Comparison of ENCODE assay signal across 10 cellular contexts in genomic region chr12:122982494-122982850, GRCh38. TPM values are rescaled to one million over a fixed set of nuclear protein-coding genes. Genes with fewer than 3 reads are reported as not detected.
DNase-seq lines count a peak whose midpoint lies in the region; ATAC-seq lines count a peak whose summit lies in the region.
"Had no signal": no experiment of that assay in that cellular context is flagged by ENCODE, and none has a peak within 500 bp of the region (broad histone marks: within the 10 kb centered on the region; RNA-seq: fewer than 3 reads in every experiment).

No MANE protein-coding gene starts in this region.

- no peaks in the 10 kb centered on the region for H3K9me3 Mint-ChIP-seq in activated naive CD8-positive, alpha-beta T cell treated with anti-CD3 and anti-CD28 coated beads, Interleukin-2, amount 10 ng/mL, durations not matched to agents 7 days and 5 days

- peaks cover 26% of the 10 kb centered on the region for H3K79me1 ChIP-seq in mesenchymal stem cell (replicated peaks; ENCODE audit: low read length, poor library complexity, severe bottlenecking)

- no peaks in the 10 kb centered on the region for H3K27me3 Mint-ChIP-seq in activated naive CD8-positive, alpha-beta T cell treated with anti-CD3 and anti-CD28 coated beads, Interleukin-2, amount 10 ng/mL, durations not matched to agents 7 days and 5 days

- ATAC-seq in right cardiac atrium (no peak), Right ventricle myocardium superior (ENCODE audit: poor library complexity) (no peak), HG02623 (IDR thresholded peaks at IDR 0.05; ENCODE audit: unreplicated experiment) (no peak), HG02885 (IDR thresholded peaks at IDR 0.05; ENCODE audit: poor library complexity, unreplicated experiment) (no peak)
- ATAC-seq in activated naive CD8-positive, alpha-beta T cell treated with anti-CD3 and anti-CD28 coated beads, Interleukin-2, amount 10 ng/mL, durations not matched to agents 7 days and 5 days (ENCODE audit: low read depth): no peak

- H2AFZ ChIP-seq in mesenchymal stem cell (ENCODE audit: low read depth, low read length): no peak overlapping the region

- intact Hi-C loops in right cardiac atrium (cut with DNase I): loop anchor here in 3 of 4 donors (5.0 to 10.0 kb wide), 3 partner anchors 165 to 260 kb away; partner anchors contain the start of genes MPHOSPH9 (in 1 of the 3) and MTRFR (in 1 of the 3)
- intact Hi-C loops in Right ventricle myocardium superior (cut with DNase I): no loop called here

- H3K4me2 ChIP-seq in mesenchymal stem cell (ENCODE audit: low read length, poor library complexity, severe bottlenecking): peak overlapping the region; percentile 81

- H3K27me3 ChIP-seq in right cardiac atrium (ENCODE audit: control insufficient read depth, insufficient read depth): no peaks in the 10 kb centered on the region
- H3K27me3 ChIP-seq in mesenchymal stem cell (ENCODE audit: control insufficient read depth in 1 of 2, insufficient read depth in 1 of 2, low read length in 2 of 2): no peaks in the 10 kb centered on the region

- H2AK5ac ChIP-seq in mesenchymal stem cell (ENCODE audit: low read length, severe bottlenecking): no peak overlapping the region

- H4K91ac ChIP-seq in mesenchymal stem cell (ENCODE audit: low read length): no peak overlapping the region

- H3K9me3 ChIP-seq in right cardiac atrium (ENCODE audit: control insufficient read depth, low read length) (no peaks in the 10 kb centered on the region), mesenchymal stem cell (ENCODE audit: control insufficient read depth, low read length) (no peaks in the 10 kb centered on the region)

- peaks cover 34% of the 10 kb centered on the region for H3K4me1 Mint-ChIP-seq in activated naive CD8-positive, alpha-beta T cell treated with anti-CD3 and anti-CD28 coated beads, Interleukin-2, amount 10 ng/mL, durations not matched to agents 7 days and 5 days

- H3K18ac ChIP-seq in mesenchymal stem cell (ENCODE audit: low read depth in 1 of 2, low read length in 2 of 2): no peak overlapping the region

- H2BK12ac ChIP-seq in mesenchymal stem cell (ENCODE audit: low read length in 2 of 2): peak overlapping the region in 1 of 2 experiments; percentile 24

- H3K4ac ChIP-seq in mesenchymal stem cell (ENCODE audit: low read depth in 1 of 2, low read length in 2 of 2): no peak overlapping the region

- peak overlapping the region; percentile 19 for H4K8ac ChIP-seq in mesenchymal stem cell (ENCODE audit: low read length)

- DNase-seq in right cardiac atrium: peak; percentile 16 to 68 (median 57)
- no peak for DNase-seq in Right ventricle myocardium superior
- no peak for DNase-seq in activated naive CD8-positive, alpha-beta T cell treated with anti-CD3 and anti-CD28 coated beads, Interleukin-2, amount 10 ng/mL, durations not matched to agents 7 days and 5 days
- DNase-seq in mesenchymal stem cell: no peak
- DNase-seq in Ammon's horn (ENCODE audit: low spot score): no peak
- DNase-seq in NCI-H2227 treated with DMSO at 0.1 percent for 48 hours (lab: John Stamatoyannopoulos, UW): no peak
- DNase-seq: erythroblast; stimulated activated CD4-positive, alpha-beta T cell treated with anti-CD3 and anti-CD28 coated beads, Interleukin-2, amount 100 ng/mL, for 48 hours had no signal

- H3K36me3 ChIP-seq in mesenchymal stem cell (ENCODE audit: control insufficient read depth in 1 of 2, insufficient read depth in 2 of 2, low read depth in 1 of 2, low read length in 2 of 2): peaks cover 32 to 69% of the 10 kb centered on the region in 2 experiments

- peaks cover 7% of the 10 kb centered on the region for H3K36me3 Mint-ChIP-seq in activated naive CD8-positive, alpha-beta T cell treated with anti-CD3 and anti-CD28 coated beads, Interleukin-2, amount 10 ng/mL, durations not matched to agents 7 days and 5 days

- no peak overlapping the region for H2BK120ac ChIP-seq in mesenchymal stem cell (ENCODE audit: low read depth, low read length)

- H2BK15ac ChIP-seq in mesenchymal stem cell (ENCODE audit: low read depth, poor library complexity, severe bottlenecking): no peak overlapping the region

- 68% methylated on average over 11 of the region's 11 CpGs for WGBS in right cardiac atrium
- WGBS in mesenchymal stem cell: 87% methylated on average over 9 of the region's 11 CpGs

- no peak overlapping the region for H3K4me3 ChIP-seq in right cardiac atrium (ENCODE audit: low read length)
- H3K4me3 ChIP-seq in mesenchymal stem cell (ENCODE audit: insufficient read depth in 1 of 2, low read depth in 1 of 2, low read length in 2 of 2): peak overlapping the region in 1 of 2 experiments; percentile 98

- H3K4me1 ChIP-seq in right cardiac atrium (ENCODE audit: control insufficient read depth, insufficient read depth, low read length) (peaks cover 6% of the 10 kb centered on the region), mesenchymal stem cell (ENCODE audit: control insufficient read depth, insufficient read depth, low read depth, low read length) (peaks cover 54% of the 10 kb centered on the region)

- H3K23ac ChIP-seq in mesenchymal stem cell (ENCODE audit: low read length in 2 of 2): no peak overlapping the region

- H3K9ac ChIP-seq in mesenchymal stem cell (ENCODE audit: low read length): peak overlapping the region; percentile 92

- H3K27ac Mint-ChIP-seq in activated naive CD8-positive, alpha-beta T cell treated with anti-CD3 and anti-CD28 coated beads, Interleukin-2, amount 10 ng/mL, durations not matched to agents 7 days and 5 days: peak overlapping the region; percentile 84

- no peak overlapping the region for H3K14ac ChIP-seq in mesenchymal stem cell (ENCODE audit: low read length in 2 of 2)

- H2BK5ac ChIP-seq in mesenchymal stem cell (ENCODE audit: low read depth, low read length, poor library complexity, severe bottlenecking): no peak overlapping the region

- POLR2A ChIA-PET in activated naive CD8-positive, alpha-beta T cell treated with anti-CD3 and anti-CD28 coated beads, Interleukin-2, amount 10 ng/mL, durations not matched to agents 7 days and 5 days (lab: Charles Lee): interaction anchor here (1.0 to 2.6 kb wide), 3 partner anchors 13 to 250 kb away, joined by 4 to 14 read pairs (median 6); partner anchors contain the start of genes MPHOSPH9 and MTRFR

- H3K27ac ChIP-seq in right cardiac atrium (ENCODE audit: low read length) (no peak overlapping the region), mesenchymal stem cell (ENCODE audit: low read length, poor library complexity, severe bottlenecking) (no peak overlapping the region)

- peak overlapping the region; percentile 93 for H3K4me3 Mint-ChIP-seq in activated naive CD8-positive, alpha-beta T cell treated with anti-CD3 and anti-CD28 coated beads, Interleukin-2, amount 10 ng/mL, durations not matched to agents 7 days and 5 days

RNA-seq across cellular contexts. Expression of gene ARL6IP4, which starts 2.0 kb away (rescaled TPM):
- total RNA-seq in right cardiac atrium (100 to 1,000 TPM; 158 to 185 (median 168) TPM), Right ventricle myocardium superior (162 TPM)
- polyA plus RNA-seq in right cardiac atrium: 299 TPM
- total RNA-seq in activated naive CD8-positive, alpha-beta T cell treated with anti-CD3 and anti-CD28 coated beads, Interleukin-2, amount 10 ng/mL, durations not matched to agents 7 days and 5 days: 100 to 1,000 TPM; 204 to 211 TPM
- polyA plus RNA-seq in mesenchymal stem cell (2013, experiment 1 of 2): 142 TPM
- polyA plus RNA-seq in mesenchymal stem cell (2013, experiment 2 of 2): 146 TPM

RNA-seq across cellular contexts. Expression of gene OGFOD2, which starts 7.4 kb away (rescaled TPM):
- total RNA-seq in right cardiac atrium: 10 to 100 TPM in 3 of 4 donors, 1 to 10 TPM in 1; 9.6 to 17.8 (median 14.7) TPM
- polyA plus RNA-seq in right cardiac atrium: 14.6 TPM
- total RNA-seq in Right ventricle myocardium superior: 14.2 TPM
- total RNA-seq in activated naive CD8-positive, alpha-beta T cell treated with anti-CD3 and anti-CD28 coated beads, Interleukin-2, amount 10 ng/mL, durations not matched to agents 7 days and 5 days: 10 to 100 TPM; 33.8 to 35.5 TPM
- 5.8 TPM for polyA plus RNA-seq in mesenchymal stem cell (2013, experiment 1 of 2)
- polyA plus RNA-seq in mesenchymal stem cell (2013, experiment 2 of 2): 6.2 TPM

RNA-seq across cellular contexts. Expression of gene ABCB9, which starts 16.2 kb away (rescaled TPM):
- 1 to 10 TPM; 6.0 to 7.0 (median 6.7) TPM for total RNA-seq in right cardiac atrium
- polyA plus RNA-seq in right cardiac atrium: 5.2 TPM
- total RNA-seq in Right ventricle myocardium superior: 3.9 TPM
- 1 to 10 TPM; 7.0 to 9.2 TPM for total RNA-seq in activated naive CD8-positive, alpha-beta T cell treated with anti-CD3 and anti-CD28 coated beads, Interleukin-2, amount 10 ng/mL, durations not matched to agents 7 days and 5 days
- 4.3 TPM for polyA plus RNA-seq in mesenchymal stem cell (2013, experiment 1 of 2)
- polyA plus RNA-seq in mesenchymal stem cell (2013, experiment 2 of 2): 4.2 TPM

Comparison
In these comparisons a context has a peak if more than half of its experiments do, and no peak if none do; other contexts are left out.
1. DNase-seq: peak in right cardiac atrium (3 of 3); none in Right ventricle myocardium superior (single experiment), activated naive CD8-positive, alpha-beta T cell treated with anti-CD3 and anti-CD28 coated beads, Interleukin-2, amount 10 ng/mL, durations not matched to agents 7 days and 5 days (single experiment), mesenchymal stem cell (single experiment), Ammon's horn (single experiment) and NCI-H2227 treated with DMSO at 0.1 percent for 48 hours (single experiment).